ENCODE assay signal across 8 cellular contexts in the genomic region with DNA sequence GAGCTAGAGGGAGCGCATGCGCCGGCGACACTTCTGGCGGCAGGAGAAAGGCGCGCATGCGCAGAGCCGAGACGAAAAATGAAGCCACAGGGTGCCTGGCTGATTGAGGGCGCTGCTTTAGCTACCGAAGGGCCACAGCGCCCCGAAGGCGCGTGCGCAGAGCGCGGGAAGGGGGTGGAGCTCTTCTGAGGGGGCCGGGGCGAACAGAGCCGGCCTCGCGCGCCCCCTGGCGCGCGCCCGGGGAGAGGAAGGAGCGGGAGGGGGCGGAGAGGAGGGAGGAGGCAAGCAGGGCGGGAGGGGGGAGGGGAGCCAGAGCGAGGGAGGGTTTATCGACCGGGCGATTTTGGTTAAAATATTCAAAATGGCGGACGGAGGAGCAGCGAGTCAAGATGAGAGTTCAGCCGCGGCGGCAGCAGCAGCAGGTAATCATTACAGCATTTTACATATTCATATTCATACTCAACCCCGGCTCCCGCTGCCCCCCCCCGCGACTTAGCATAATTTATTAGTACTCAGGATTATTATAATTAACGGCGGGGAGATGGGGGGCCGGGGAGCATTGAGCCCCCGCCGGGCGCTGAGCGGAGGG. TPM values are rescaled to one million over a fixed set of nuclear protein-coding genes. Genes with fewer than 3 reads are reported as not detected.
DNase-seq lines count a peak whose midpoint lies in the region; ATAC-seq and TF ChIP-seq lines count a peak whose summit lies in the region.

A gene (plus strand): TSS at position 350 of the 589 bp plus-strand sequence. CDS start 12 bp downstream, at position 362.

- H3K27me3 Mint-ChIP-seq in IgD-negative memory B cell = no peaks in the 10 kb centered on the region

- H3K36me3 Mint-ChIP-seq in IgD-negative memory B cell = no peaks in the 10 kb centered on the region

- peak within 1 kb of the TSS; percentile 92 for H3K27ac ChIP-seq in epithelial cell of prostate

- H3K4me1 ChIP-seq in mucosa of descending colon (ENCODE audit: low read depth) = peaks cover 18% of the 10 kb centered on the region

- no peaks in the 10 kb centered on the region for H3K36me3 ChIP-seq in mucosa of descending colon (ENCODE audit: low read depth)

- peak within 1 kb of the TSS; percentile 95 to 99 (median 98) for H3K27ac Mint-ChIP-seq in IgD-negative memory B cell

- intact Hi-C loops in mucosa of descending colon (cut with DNase I, micrococcal nuclease) = no loop called here

- no peaks in the 10 kb centered on the region for H3K9me3 ChIP-seq in mucosa of descending colon

- H3K9me3 Mint-ChIP-seq in IgD-negative memory B cell = peaks cover 3 to 7% (median 4%) of the 10 kb centered on the region in 3 donors

- TF ChIP-seq CTCF in mucosa of descending colon (IDR thresholded peaks at IDR 0.05) = peak; percentile 71

- peak; percentile 57 for ATAC-seq in GM21529 (IDR thresholded peaks at IDR 0.05; ENCODE audit: unreplicated experiment)
- ATAC-seq in mucosa of descending colon = peak; percentile 88

- H3K4me1 Mint-ChIP-seq in IgD-negative memory B cell = peaks cover 16 to 36% (median 23%) of the 10 kb centered on the region in 3 donors

- peak; percentile 98 for DNase-seq in DMS153 (lab: John Stamatoyannopoulos, UW)
- DNase-seq in OCI-M1 (lab: John Stamatoyannopoulos, UW) = peak; percentile 99
- peak; percentile 98 for DNase-seq in activated T-cell treated with anti-CD3 and anti-CD28 coated beads for 4 hours
- DNase-seq in epithelial cell of prostate (ENCODE audit: low read depth, low spot score) = peak; percentile 79
- DNase-seq in mucosa of descending colon = peak; percentile 99 to 100 (median 99)
- peak; percentile 98 for DNase-seq in stimulated activated CD8-positive, alpha-beta memory T cell treated with anti-CD3 and anti-CD28 coated beads, Interleukin-4, amount 100 ng/mL, for 24 hours (ENCODE audit: low read depth)

- H3K4me3 Mint-ChIP-seq in IgD-negative memory B cell = peak within 1 kb of the TSS; percentile 97 to 98 (median 98)

- peak within 1 kb of the TSS; percentile 67 for H3K4me3 ChIP-seq in mucosa of descending colon

RNA-seq across cellular contexts. Expression of the gene that starts here (rescaled TPM):
- polyA plus RNA-seq in IgD-negative memory B cell = 20.4 TPM
- total RNA-seq in mucosa of descending colon = 10 to 100 TPM; 16.9 to 18.5 (median 18.0) TPM

Comparison
In these comparisons a context has a peak if more than half of its experiments do, and no peak if none do; other contexts are left out.
1. Peak in every context shown above with its lines: DNase-seq, ATAC-seq, H3K4me3 ChIP-seq and H3K27ac ChIP-seq.